Comparison of ENCODE assay signal across 1 cellular context in genomic region chr1:68954841-68955240, GRCh38.
TF ChIP-seq lines count a peak whose summit lies in the region.

No MANE protein-coding gene starts in this region.

TF ChIP-seq in WTC11, 78 proteins besides CTCF, POLR2A, EP300 and RAD21:
- TF ChIP-seq STAT6 (CRISPR knock-in tag; conservative IDR thresholded peaks at IDR 0.05; ENCODE audit: low read depth), result no peak
- no peak for TF ChIP-seq ZNF263 (CRISPR knock-in tag; IDR thresholded peaks at IDR 0.05; ENCODE audit: low read depth)
- TF ChIP-seq ARID4B (CRISPR knock-in tag; IDR thresholded peaks at IDR 0.05; ENCODE audit: borderline replicate concordance), result no peak
